Comparison of ENCODE assay signal across 39 cellular contexts in the genomic region with DNA sequence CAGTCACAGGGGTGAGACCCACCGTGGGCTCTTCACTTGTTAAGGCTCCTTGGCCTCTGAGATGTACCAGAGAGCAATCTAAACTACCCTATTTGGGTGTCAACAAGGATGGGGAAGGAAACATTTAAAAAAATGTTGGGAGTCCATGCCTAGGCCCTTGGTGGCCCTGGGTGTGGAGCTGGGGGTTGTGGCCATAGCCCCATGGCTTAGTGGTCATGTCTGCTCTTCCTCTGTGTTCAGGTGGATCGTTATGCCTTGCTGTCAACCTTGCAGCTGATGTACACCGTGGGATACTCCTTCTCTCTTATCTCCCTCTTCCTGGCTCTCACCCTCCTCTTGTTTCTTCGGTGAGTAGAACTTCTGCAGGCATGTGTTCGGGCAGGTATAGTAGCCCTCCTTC. TPM values are rescaled to one million over a fixed set of nuclear protein-coding genes. Genes with fewer than 3 reads are reported as not detected.
"Had no signal": no experiment of that assay in that cellular context is flagged by ENCODE, and none has a peak within 500 bp of the region (broad histone marks: within the 10 kb centered on the region; RNA-seq: fewer than 3 reads in every experiment).

No MANE protein-coding gene starts in this region.

- H3K4me3 ChIP-seq: MG63 had no signal

- H3K27me3 ChIP-seq: MG63 had no signal

- H3K27ac ChIP-seq: KMS-11 had no signal

- H3K9ac ChIP-seq: KMS-11 had no signal

- DNase-seq: Karpas-422, Kasumi-1, MG63, MM.1S, MV-4-11, NCI-H1048, NCI-H1092, NCI-H1092 treated with DMSO at 0.1 percent for 48 hours, NCI-H1105, NCI-H1105 treated with DMSO at 0.1 percent for 48 hours, NCI-H1417, NCI-H1417 treated with DMSO at 0.1 percent for 48 hours, NCI-H1436, NCI-H1436 treated with DMSO at 0.1 percent for 48 hours, NCI-H146, NCI-H1694, NCI-H1694 treated with DMSO at 0.1 percent for 48 hours, NCI-H187, NCI-H187 treated with DMSO at 0.1 percent for 48 hours, NCI-H1930, NCI-H2029, NCI-H2029 treated with DMSO at 0.1 percent for 48 hours, NCI-H2081, NCI-H2081 treated with DMSO at 0.1 percent for 48 hours, NCI-H2107, NCI-H2171, NCI-H2171 treated with DMSO at 0.1 percent for 48 hours, NCI-H2227 treated with DMSO at 0.1 percent for 48 hours, NCI-H226, NCI-H345, NCI-H446, NCI-H446 treated with DMSO at 0.1 percent for 48 hours, NCI-H510A, NCI-H510A treated with DMSO at 0.1 percent for 48 hours had no signal

- H3K36me3 ChIP-seq: MG63 had no signal

- H3K4me2 ChIP-seq: KMS-11 had no signal

- H3K9me3 ChIP-seq: MG63 had no signal

RNA-seq across cellular contexts. Expression of gene GLP2R, which starts 28.5 kb away (rescaled TPM):
- total RNA-seq: LHCN-M2 had no signal

RNA-seq across cellular contexts. Expression of gene GSG1L2, which starts 32.4 kb away (rescaled TPM):
- total RNA-seq: LHCN-M2, M059J, MCF 10A had no signal

RNA-seq across cellular contexts. Expression of gene RCVRN, which starts 50.8 kb away (rescaled TPM):
- total RNA-seq: LHCN-M2, M059J, MCF 10A, NCI-H460 had no signal
